Comparison of ENCODE assay signal across 8 cellular contexts in genomic region chr1:44405041-44405803, GRCh38. TPM values are rescaled to one million over a fixed set of nuclear protein-coding genes. Genes with fewer than 3 reads are reported as not detected.
DNase-seq lines count a peak whose midpoint lies in the region; TF ChIP-seq lines count a peak whose summit lies in the region.

Gene RNF220 (plus strand): TSS chr1:44405255.

- intact Hi-C loops in cardiac septum (cut with DNase I) = loop anchor here (5.0 to 10.0 kb wide), 2 partner anchors 97 to 250 kb away; no protein-coding TSS in a partner anchor

- WGBS in adipose tissue, 3 donors = 1 to 2% (median 1%) methylated on average over 54 of the region's 54 CpGs

- POLR2A ChIA-PET in BJ (lab: Charles Lee) = no interaction called here

- CTCF ChIA-PET in BJ (lab: Yijun Ruan, JAX) = no interaction called here

- H3K27ac ChIP-seq in adipose tissue (ENCODE audit: low read depth, low read length) = no peak within 1 kb of the TSS

- DNase-seq in BJ (ENCODE audit: low read depth) (no peak), HT1080 (ENCODE audit: low read depth) (peak; percentile 69), OCI-M1 (lab: John Stamatoyannopoulos, UW) (peak; percentile 50), cardiac septum (ENCODE audit: low spot score) (no peak), nucleus accumbens (lab: John Stamatoyannopoulos, UW) (peak; percentile 30 to 95 (median 87)), hepatic stellate cell (ENCODE audit: low spot score) (no peak), GM10266 (ENCODE audit: extremely low spot score) (no peak)

- H3K4me3 ChIP-seq in BJ (ENCODE audit: low read depth, low read length) = peak within 1 kb of the TSS; percentile 10

- TF ChIP-seq CTCF in BJ (IDR thresholded peaks at IDR 0.05; ENCODE audit: insufficient read depth, low read depth, low read length) (no peak), GM10266 (IDR thresholded peaks at IDR 0.05; ENCODE audit: control insufficient read depth, insufficient read depth, low read depth, missing control alignments) (no peak)

- H3K27me3 ChIP-seq in BJ (ENCODE audit: control insufficient read depth, insufficient read depth, low read length) = peaks cover 44% of the 10 kb centered on the region

- no peaks in the 10 kb centered on the region for H3K36me3 ChIP-seq in BJ (ENCODE audit: control insufficient read depth, insufficient read depth, low read length)

RNA-seq across cellular contexts. Expression of gene RNF220, which starts in this region (rescaled TPM):
- polyA plus RNA-seq in BJ (2011; rRNA removed) (49.8 and 65.4 TPM in 2 replicates), adipose tissue (10 to 100 TPM; 33.3 to 60.4 (median 46.9) TPM)
- polyA minus RNA-seq in BJ (2011; rRNA and poly(A)+ RNA removed) = 16.6 and 24.9 TPM in 2 replicates
- 99.2 and 105 TPM in 2 replicates for total RNA-seq in HT1080 (2014; rRNA removed; shearing (Covaris generic))
- polyA plus RNA-seq in HT1080 (2015; cell fraction: cytosol; rRNA removed) = 93.3 and 95.7 TPM in 2 replicates
- polyA plus RNA-seq in HT1080 (2015; cell fraction: nucleus; rRNA removed) = 100 and 104 TPM in 2 replicates
- total RNA-seq in cardiac septum = 45.6 TPM

Comparison
In these comparisons a context has a peak if more than half of its experiments do, and no peak if none do; other contexts are left out.
1. DNase-seq: peak in HT1080 (single experiment), OCI-M1 (single experiment) and nucleus accumbens (56 of 56); none in BJ (single experiment), cardiac septum (single experiment), hepatic stellate cell (single experiment) and GM10266 (single experiment).